In the genomic region with DNA sequence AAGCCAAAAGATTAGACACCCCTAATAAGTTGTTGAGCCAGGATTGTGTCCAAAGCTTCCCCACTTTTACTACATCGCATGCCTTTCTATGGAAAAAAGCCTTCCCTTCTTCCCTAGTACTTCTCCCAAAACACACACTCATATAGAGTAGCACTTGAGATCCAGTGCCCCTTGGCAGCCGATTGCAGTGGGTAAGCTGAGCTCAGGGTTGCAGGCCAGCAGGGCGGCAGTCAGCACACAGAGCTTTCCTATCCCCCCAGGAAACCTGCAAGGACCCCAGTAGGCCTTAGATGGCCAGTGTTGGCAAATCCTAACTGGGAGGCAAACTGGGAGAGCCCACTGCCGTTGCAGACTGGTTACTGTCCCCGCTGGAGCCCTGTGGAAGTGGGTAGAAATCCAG, we compare ENCODE assay signal across 16 cellular contexts.
"Had no signal": no experiment of that assay in that cellular context is flagged by ENCODE, and none has a peak within 500 bp of the region (broad histone marks: within the 10 kb centered on the region; RNA-seq: fewer than 3 reads in every experiment).

No MANE protein-coding gene starts in this region.

- H3K36me3 Mint-ChIP-seq: activated naive CD4-positive, alpha-beta T cell treated with anti-CD3 and anti-CD28 coated beads, Interleukin-2, amount 50 U/mL, for 24 hours had no signal

- H3K27ac ChIP-seq: parathyroid adenoma, vagina had no signal

- H3K27me3 ChIP-seq: dorsolateral prefrontal cortex, transverse colon, vagina had no signal

- H3K4me3 ChIP-seq: dorsolateral prefrontal cortex, left ventricle myocardium inferior, psoas muscle, transverse colon, vagina had no signal

- H3K4me1 ChIP-seq: parathyroid adenoma, psoas muscle had no signal

- DNase-seq: activated CD4-positive, alpha-beta T cell treated with anti-CD3 and anti-CD28 coated beads for 48 hours; activated CD4-positive, alpha-beta T cell treated with anti-CD3 and anti-CD28 coated beads, Interleukin-2, amount 50 U/mL, for 48 hours; activated CD4-positive, CD25-positive, alpha-beta regulatory T cell; activated CD8-positive, alpha-beta memory T cell treated with anti-CD3 and anti-CD28 coated beads for 24 hours; activated gamma-delta T cell treated with Interleukin-2 at 50 U/mL for 16 hours; effector memory CD4-positive, alpha-beta T cell; mammary epithelial cell; stimulated activated naive CD4-positive, alpha-beta T cell treated with Interleukin-2 at 50 U/mL for 16 hours had no signal

- H3K9me3 ChIP-seq: left ventricle myocardium inferior, psoas muscle, transverse colon, vagina had no signal

- H3K27ac Mint-ChIP-seq: activated naive CD4-positive, alpha-beta T cell treated with anti-CD3 and anti-CD28 coated beads, Interleukin-2, amount 50 U/mL, for 24 hours; activated T-helper 17 cell treated with anti-CD3 and anti-CD28 coated beads, Interleukin-2, amount 50 U/mL, for 72 hours had no signal

- H3K27me3 Mint-ChIP-seq: activated naive CD4-positive, alpha-beta T cell treated with anti-CD3 and anti-CD28 coated beads, Interleukin-2, amount 50 U/mL, for 24 hours had no signal

- H3K9ac ChIP-seq: parathyroid adenoma had no signal

- H3K4me1 Mint-ChIP-seq: activated T-helper 17 cell treated with anti-CD3 and anti-CD28 coated beads, Interleukin-2, amount 50 U/mL, for 72 hours had no signal

- ATAC-seq: activated T-helper 17 cell treated with anti-CD3 and anti-CD28 coated beads, Interleukin-2, amount 50 U/mL, for 72 hours had no signal

- H3K4me3 Mint-ChIP-seq: activated naive CD4-positive, alpha-beta T cell treated with anti-CD3 and anti-CD28 coated beads, Interleukin-2, amount 50 U/mL, for 24 hours; activated T-helper 17 cell treated with anti-CD3 and anti-CD28 coated beads, Interleukin-2, amount 50 U/mL, for 72 hours had no signal

- H3K9me3 Mint-ChIP-seq: activated naive CD4-positive, alpha-beta T cell treated with anti-CD3 and anti-CD28 coated beads, Interleukin-2, amount 50 U/mL, for 24 hours; activated T-helper 17 cell treated with anti-CD3 and anti-CD28 coated beads, Interleukin-2, amount 50 U/mL, for 72 hours had no signal

- H3K36me3 ChIP-seq: left ventricle myocardium inferior, transverse colon, vagina had no signal
